ENCODE assay signal across 23 cellular contexts in the genomic region with DNA sequence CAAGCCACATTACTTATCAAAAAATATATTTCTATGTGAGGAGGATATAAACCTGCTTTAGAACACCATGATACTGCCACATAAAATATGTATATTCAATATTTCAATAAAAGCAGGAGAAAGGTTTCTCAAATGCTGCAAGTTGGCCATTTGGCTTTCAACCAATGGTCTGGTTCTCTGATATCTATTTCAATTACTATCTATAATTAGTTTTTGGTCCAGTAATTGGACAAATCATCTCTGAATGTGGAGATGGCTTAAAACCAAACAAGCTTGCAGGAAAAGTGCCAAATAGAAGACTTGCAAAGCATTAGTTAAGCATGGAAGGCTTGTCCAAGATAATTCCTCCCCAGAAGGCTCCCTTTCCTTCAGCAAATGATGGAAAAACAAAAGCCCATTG.
"Had no signal": no experiment of that assay in that cellular context is flagged by ENCODE, and none has a peak within 500 bp of the region (broad histone marks: within the 10 kb centered on the region; RNA-seq: fewer than 3 reads in every experiment).

No MANE protein-coding gene starts in this region.

- H3K27ac Mint-ChIP-seq: memory B cell; natural killer cell; stimulated activated naive B cell treated with anti-CD40 and anti-IgM and Interleukin-4, amounts not matched to agents 10 μg/mL and 1 μg/mL and 100 μg/mL, for 72 hours; stimulated activated naive CD8-positive, alpha-beta T cell treated with anti-CD3 and anti-CD28 coated beads, Interleukin-15, Interleukin-2, amounts not matched to agents 100 ng/mL and 50 ng/mL, for 24 hours had no signal

- H3K9me3 Mint-ChIP-seq: memory B cell; natural killer cell; stimulated activated naive B cell treated with anti-CD40 and anti-IgM and Interleukin-4, amounts not matched to agents 10 μg/mL and 1 μg/mL and 100 μg/mL, for 72 hours; stimulated activated naive CD8-positive, alpha-beta T cell treated with anti-CD3 and anti-CD28 coated beads, Interleukin-15, Interleukin-2, amounts not matched to agents 100 ng/mL and 50 ng/mL, for 24 hours had no signal

- H3K36me3 Mint-ChIP-seq: natural killer cell; stimulated activated naive B cell treated with anti-CD40 and anti-IgM and Interleukin-4, amounts not matched to agents 10 μg/mL and 1 μg/mL and 100 μg/mL, for 72 hours had no signal

- H3K4me1 ChIP-seq: vagina had no signal

- H3K36me3 ChIP-seq: gastrocnemius medialis, ovary, thoracic aorta, tibial nerve, vagina had no signal

- H3K4me3 ChIP-seq: dorsolateral prefrontal cortex, gastrocnemius medialis, lung, ovary, psoas muscle, skin epidermis, thoracic aorta, tibial nerve, vagina had no signal

- H3K27me3 ChIP-seq: dorsolateral prefrontal cortex, gastrocnemius medialis, ovary, tibial nerve, vagina had no signal

- H3K9me3 ChIP-seq: gastrocnemius medialis, ovary, psoas muscle, thoracic aorta, tibial nerve, vagina had no signal

- H3K4me3 Mint-ChIP-seq: memory B cell; natural killer cell; stimulated activated naive B cell treated with anti-CD40 and anti-IgM and Interleukin-4, amounts not matched to agents 10 μg/mL and 1 μg/mL and 100 μg/mL, for 72 hours; stimulated activated naive CD8-positive, alpha-beta T cell treated with anti-CD3 and anti-CD28 coated beads, Interleukin-15, Interleukin-2, amounts not matched to agents 100 ng/mL and 50 ng/mL, for 24 hours had no signal

- ATAC-seq: gastrocnemius medialis; left lobe of liver; natural killer cell; psoas muscle; right cardiac atrium; stimulated activated naive B cell treated with anti-CD40 and anti-IgM and Interleukin-4, amounts not matched to agents 10 μg/mL and 1 μg/mL and 100 μg/mL, for 72 hours had no signal

- DNase-seq: dorsolateral prefrontal cortex; effector CD4-positive, alpha-beta T cell; foreskin fibroblast; gastrocnemius medialis; head of caudate nucleus; kidney; natural killer cell; occipital lobe; ovary; posterior cingulate gyrus; psoas muscle; stimulated activated CD4-positive, alpha-beta T cell treated with anti-CD3 and anti-CD28 coated beads, Interleukin-15, amount 100 ng/mL, for 24 hours; stimulated activated CD4-positive, alpha-beta T cell treated with anti-CD3 and anti-CD28 coated beads, Interleukin-2, amount 100 ng/mL, for 48 hours; stimulated activated naive B cell treated with anti-CD40 and anti-IgM and Interleukin-4, amounts not matched to agents 10 μg/mL and 1 μg/mL and 100 μg/mL, for 72 hours had no signal

- H3K27ac ChIP-seq: ovary, psoas muscle, skin epidermis, thoracic aorta, tibial nerve, vagina had no signal

- H3K27me3 Mint-ChIP-seq: memory B cell; stimulated activated naive B cell treated with anti-CD40 and anti-IgM and Interleukin-4, amounts not matched to agents 10 μg/mL and 1 μg/mL and 100 μg/mL, for 72 hours; stimulated activated naive CD8-positive, alpha-beta T cell treated with anti-CD3 and anti-CD28 coated beads, Interleukin-15, Interleukin-2, amounts not matched to agents 100 ng/mL and 50 ng/mL, for 24 hours had no signal
